In genomic region chr18:49988733-49989132, GRCh38 we compare ENCODE assay signal across 21 cellular contexts.
"Had no signal": no experiment of that assay in that cellular context is flagged by ENCODE, and none has a peak within 500 bp of the region (broad histone marks: within the 10 kb centered on the region; RNA-seq: fewer than 3 reads in every experiment).

No MANE protein-coding gene starts in this region.

- H3K27ac ChIP-seq: body of pancreas, cardiac muscle cell, lower lobe of right lung, neural progenitor cell, tibial artery, WERI-Rb-1 had no signal

- H3K4me3 Mint-ChIP-seq: activated CD8-positive, alpha-beta T cell treated with anti-CD3 and anti-CD28 coated beads, Interleukin-2, amount 10 ng/mL, durations not matched to agents 7 days and 5 days; activated naive CD4-positive, alpha-beta T cell treated with anti-CD3 and anti-CD28 coated beads, Interleukin-2, amount 50 U/mL, for 24 hours; activated T-helper 1 cell treated with anti-CD3 and anti-CD28 coated beads, Interleukin-12 subunit alpha, Interleukin-12 subunit beta, Interleukin-2, Interleukin-4 antibody, amounts not matched to agents 30 ng/mL and 10 ng/mL and 1 ng/mL, durations not matched to agents 14 hours and 24 hours and 36 hours; dendritic cell treated with granulocyte-macrophage colony-stimulating factor and Interleukin-4, amounts not matched to agents 40 ng/mL and 50 ng/mL, for 4 days; naive thymus-derived CD8-positive, alpha-beta T cell; neural progenitor cell; stimulated activated naive CD8-positive, alpha-beta T cell treated with anti-CD3 and anti-CD28 coated beads, Interleukin-15, Interleukin-2, amounts not matched to agents 100 ng/mL and 50 ng/mL, for 24 hours; T-cell; T-helper 2 cell treated with Interferon-gamma antibody and Interleukin-4, amounts not matched to agents 5 μg/mL and 100 μg/mL, for 36 hours had no signal

- H3K9ac ChIP-seq: neural progenitor cell had no signal

- ATAC-seq: activated CD8-positive, alpha-beta T cell treated with anti-CD3 and anti-CD28 coated beads, Interleukin-2, amount 10 ng/mL, durations not matched to agents 7 days and 5 days; body of pancreas; left colon; lower lobe of right lung; naive thymus-derived CD8-positive, alpha-beta T cell; T-cell had no signal

- H3K9me3 Mint-ChIP-seq: activated naive CD4-positive, alpha-beta T cell treated with anti-CD3 and anti-CD28 coated beads, Interleukin-2, amount 50 U/mL, for 24 hours; activated T-helper 1 cell treated with anti-CD3 and anti-CD28 coated beads, Interleukin-12 subunit alpha, Interleukin-12 subunit beta, Interleukin-2, Interleukin-4 antibody, amounts not matched to agents 30 ng/mL and 10 ng/mL and 1 ng/mL, durations not matched to agents 14 hours and 24 hours and 36 hours; dendritic cell treated with granulocyte-macrophage colony-stimulating factor and Interleukin-4, amounts not matched to agents 40 ng/mL and 50 ng/mL, for 4 days; naive thymus-derived CD8-positive, alpha-beta T cell; neural progenitor cell; stimulated activated naive CD8-positive, alpha-beta T cell treated with anti-CD3 and anti-CD28 coated beads, Interleukin-15, Interleukin-2, amounts not matched to agents 100 ng/mL and 50 ng/mL, for 24 hours; T-cell; T-helper 2 cell treated with Interferon-gamma antibody and Interleukin-4, amounts not matched to agents 5 μg/mL and 100 μg/mL, for 36 hours had no signal

- DNase-seq: activated CD4-positive, alpha-beta T cell treated with anti-CD3 and anti-CD28 coated beads for 1 hour; activated CD4-positive, alpha-beta T cell treated with anti-CD3 and anti-CD28 coated beads, Interleukin-2, amount 50 U/mL, for 1 hour; activated CD8-positive, alpha-beta T cell treated with anti-CD3 and anti-CD28 coated beads, Interleukin-2, amount 10 ng/mL, durations not matched to agents 7 days and 5 days; activated gamma-delta T cell; body of pancreas; effector CD4-positive, alpha-beta T cell; left colon; lower lobe of right lung; naive thymus-derived CD8-positive, alpha-beta T cell; retina; T-cell; tibial artery; WERI-Rb-1 had no signal

- H3K4me3 ChIP-seq: body of pancreas, cardiac muscle cell, lower lobe of right lung, neural progenitor cell, tibial artery had no signal

- H3K36me3 Mint-ChIP-seq: activated naive CD4-positive, alpha-beta T cell treated with anti-CD3 and anti-CD28 coated beads, Interleukin-2, amount 50 U/mL, for 24 hours; naive thymus-derived CD8-positive, alpha-beta T cell; neural progenitor cell; T-cell had no signal

- H3K27me3 Mint-ChIP-seq: activated naive CD4-positive, alpha-beta T cell treated with anti-CD3 and anti-CD28 coated beads, Interleukin-2, amount 50 U/mL, for 24 hours; dendritic cell treated with granulocyte-macrophage colony-stimulating factor and Interleukin-4, amounts not matched to agents 40 ng/mL and 50 ng/mL, for 4 days; progenitor cell of endocrine pancreas; stimulated activated naive CD8-positive, alpha-beta T cell treated with anti-CD3 and anti-CD28 coated beads, Interleukin-15, Interleukin-2, amounts not matched to agents 100 ng/mL and 50 ng/mL, for 24 hours had no signal

- H3K4me2 ChIP-seq: neural progenitor cell had no signal

- H3K9me3 ChIP-seq: body of pancreas, lower lobe of right lung, tibial artery had no signal

- H3K4me1 ChIP-seq: body of pancreas, lower lobe of right lung, neural progenitor cell, tibial artery had no signal

- H3K36me3 ChIP-seq: cardiac muscle cell, lower lobe of right lung, neural progenitor cell, WERI-Rb-1 had no signal

- H3K27me3 ChIP-seq: body of pancreas, neural progenitor cell, tibial artery had no signal

- H3K27ac Mint-ChIP-seq: activated CD8-positive, alpha-beta T cell treated with anti-CD3 and anti-CD28 coated beads, Interleukin-2, amount 10 ng/mL, durations not matched to agents 7 days and 5 days; activated naive CD4-positive, alpha-beta T cell treated with anti-CD3 and anti-CD28 coated beads, Interleukin-2, amount 50 U/mL, for 24 hours; activated T-helper 1 cell treated with anti-CD3 and anti-CD28 coated beads, Interleukin-12 subunit alpha, Interleukin-12 subunit beta, Interleukin-2, Interleukin-4 antibody, amounts not matched to agents 30 ng/mL and 10 ng/mL and 1 ng/mL, durations not matched to agents 14 hours and 24 hours and 36 hours; dendritic cell treated with granulocyte-macrophage colony-stimulating factor and Interleukin-4, amounts not matched to agents 40 ng/mL and 50 ng/mL, for 4 days; naive thymus-derived CD8-positive, alpha-beta T cell; neural progenitor cell; progenitor cell of endocrine pancreas; stimulated activated naive CD8-positive, alpha-beta T cell treated with anti-CD3 and anti-CD28 coated beads, Interleukin-15, Interleukin-2, amounts not matched to agents 100 ng/mL and 50 ng/mL, for 24 hours; T-cell; T-helper 2 cell treated with Interferon-gamma antibody and Interleukin-4, amounts not matched to agents 5 μg/mL and 100 μg/mL, for 36 hours had no signal
